In genomic region chr3:11641683-11642407, GRCh38 we compare ENCODE assay signal across 1 cellular context.
TF ChIP-seq lines count a peak whose summit lies in the region.

No MANE protein-coding gene starts in this region.

TF ChIP-seq in WTC11, 78 proteins besides CTCF, POLR2A, EP300 and RAD21 (continued from another document):
- TF ChIP-seq, protein P1, sequence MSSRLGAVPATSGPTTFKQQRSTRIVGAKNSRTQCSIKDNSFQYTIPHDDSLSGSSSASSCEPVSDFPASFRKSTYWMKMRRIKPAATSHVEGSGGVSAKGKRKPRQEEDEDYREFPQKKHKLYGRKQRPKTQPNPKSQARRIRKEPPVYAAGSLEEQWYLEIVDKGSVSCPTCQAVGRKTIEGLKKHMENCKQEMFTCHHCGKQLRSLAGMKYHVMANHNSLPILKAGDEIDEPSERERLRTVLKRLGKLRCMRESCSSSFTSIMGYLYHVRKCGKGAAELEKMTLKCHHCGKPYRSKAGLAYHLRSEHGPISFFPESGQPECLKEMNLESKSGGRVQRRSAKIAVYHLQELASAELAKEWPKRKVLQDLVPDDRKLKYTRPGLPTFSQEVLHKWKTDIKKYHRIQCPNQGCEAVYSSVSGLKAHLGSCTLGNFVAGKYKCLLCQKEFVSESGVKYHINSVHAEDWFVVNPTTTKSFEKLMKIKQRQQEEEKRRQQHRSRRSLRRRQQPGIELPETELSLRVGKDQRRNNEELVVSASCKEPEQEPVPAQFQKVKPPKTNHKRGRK (CRISPR knock-in tag; IDR thresholded peaks at IDR 0.05; ENCODE audit: borderline replicate concordance), result no peak
- TF ChIP-seq, protein P2, sequence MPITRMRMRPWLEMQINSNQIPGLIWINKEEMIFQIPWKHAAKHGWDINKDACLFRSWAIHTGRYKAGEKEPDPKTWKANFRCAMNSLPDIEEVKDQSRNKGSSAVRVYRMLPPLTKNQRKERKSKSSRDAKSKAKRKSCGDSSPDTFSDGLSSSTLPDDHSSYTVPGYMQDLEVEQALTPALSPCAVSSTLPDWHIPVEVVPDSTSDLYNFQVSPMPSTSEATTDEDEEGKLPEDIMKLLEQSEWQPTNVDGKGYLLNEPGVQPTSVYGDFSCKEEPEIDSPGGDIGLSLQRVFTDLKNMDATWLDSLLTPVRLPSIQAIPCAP (CRISPR knock-in tag; IDR thresholded peaks at IDR 0.05), result no peak
- no peak for TF ChIP-seq GABPB1 (CRISPR knock-in tag; IDR thresholded peaks at IDR 0.05)
- TF ChIP-seq, protein P3, sequence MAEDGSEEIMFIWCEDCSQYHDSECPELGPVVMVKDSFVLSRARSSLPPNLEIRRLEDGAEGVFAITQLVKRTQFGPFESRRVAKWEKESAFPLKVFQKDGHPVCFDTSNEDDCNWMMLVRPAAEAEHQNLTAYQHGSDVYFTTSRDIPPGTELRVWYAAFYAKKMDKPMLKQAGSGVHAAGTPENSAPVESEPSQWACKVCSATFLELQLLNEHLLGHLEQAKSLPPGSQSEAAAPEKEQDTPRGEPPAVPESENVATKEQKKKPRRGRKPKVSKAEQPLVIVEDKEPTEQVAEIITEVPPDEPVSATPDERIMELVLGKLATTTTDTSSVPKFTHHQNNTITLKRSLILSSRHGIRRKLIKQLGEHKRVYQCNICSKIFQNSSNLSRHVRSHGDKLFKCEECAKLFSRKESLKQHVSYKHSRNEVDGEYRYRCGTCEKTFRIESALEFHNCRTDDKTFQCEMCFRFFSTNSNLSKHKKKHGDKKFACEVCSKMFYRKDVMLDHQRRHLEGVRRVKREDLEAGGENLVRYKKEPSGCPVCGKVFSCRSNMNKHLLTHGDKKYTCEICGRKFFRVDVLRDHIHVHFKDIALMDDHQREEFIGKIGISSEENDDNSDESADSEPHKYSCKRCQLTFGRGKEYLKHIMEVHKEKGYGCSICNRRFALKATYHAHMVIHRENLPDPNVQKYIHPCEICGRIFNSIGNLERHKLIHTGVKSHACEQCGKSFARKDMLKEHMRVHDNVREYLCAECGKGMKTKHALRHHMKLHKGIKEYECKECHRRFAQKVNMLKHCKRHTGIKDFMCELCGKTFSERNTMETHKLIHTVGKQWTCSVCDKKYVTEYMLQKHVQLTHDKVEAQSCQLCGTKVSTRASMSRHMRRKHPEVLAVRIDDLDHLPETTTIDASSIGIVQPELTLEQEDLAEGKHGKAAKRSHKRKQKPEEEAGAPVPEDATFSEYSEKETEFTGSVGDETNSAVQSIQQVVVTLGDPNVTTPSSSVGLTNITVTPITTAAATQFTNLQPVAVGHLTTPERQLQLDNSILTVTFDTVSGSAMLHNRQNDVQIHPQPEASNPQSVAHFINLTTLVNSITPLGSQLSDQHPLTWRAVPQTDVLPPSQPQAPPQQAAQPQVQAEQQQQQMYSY (CRISPR knock-in tag; IDR thresholded peaks at IDR 0.05), result no peak
